1 cellular context compared by ENCODE assay signal in the genomic region with DNA sequence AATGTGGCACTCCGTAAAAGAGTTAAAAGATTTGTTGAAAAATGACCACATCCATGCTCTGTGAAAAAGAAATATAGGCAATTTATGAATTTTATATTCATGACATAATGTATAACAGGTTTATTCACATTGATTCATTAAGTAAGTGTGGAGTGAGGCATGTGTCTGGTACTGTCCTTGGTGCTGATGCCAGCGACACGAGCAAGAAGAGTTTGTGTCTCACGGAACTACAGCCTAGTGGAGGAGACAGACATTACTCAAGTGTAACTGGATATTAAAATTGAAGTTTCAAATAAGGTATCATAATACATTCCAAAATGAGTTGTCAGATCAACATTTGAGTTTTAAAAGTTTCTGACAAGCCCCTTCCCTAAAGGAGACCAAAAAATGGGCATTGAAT.
TF ChIP-seq lines count a peak whose summit lies in the region.

No MANE protein-coding gene starts in this region.

TF ChIP-seq in HepG2, 621 proteins besides CTCF, POLR2A, EP300 and RAD21 (continued from another document and continues in another):
- TF ChIP-seq PRPF4 (IDR thresholded peaks at IDR 0.05; ENCODE audit: low read depth, low read length, poor library complexity, severe bottlenecking) (no peak), HES4 (CRISPR knock-in tag; IDR thresholded peaks at IDR 0.05; ENCODE audit: borderline replicate concordance) (no peak), ZFYVE20 (CRISPR knock-in tag; IDR thresholded peaks at IDR 0.05; ENCODE audit: borderline replicate concordance, low read depth) (no peak), NFKB2 (CRISPR knock-in tag; IDR thresholded peaks at IDR 0.05; ENCODE audit: borderline replicate concordance) (no peak), ZNF773 (CRISPR knock-in tag; IDR thresholded peaks at IDR 0.05; ENCODE audit: borderline replicate concordance) (0 out of 2 replicates have a peak, but pooled peaks have one; percentile 55), SRY (CRISPR knock-in tag; IDR thresholded peaks at IDR 0.05) (no peak), RFX5 (IDR thresholded peaks at IDR 0.05; ENCODE audit: low read depth, low read length) (no peak), ZNF772 (CRISPR knock-in tag; IDR thresholded peaks at IDR 0.05) (no peak), MAFF (IDR thresholded peaks at IDR 0.05; ENCODE audit: low read depth, low read length) (no peak), ZSCAN29 (CRISPR knock-in tag; conservative IDR thresholded peaks at IDR 0.05) (no peak), SRF (IDR thresholded peaks at IDR 0.05; ENCODE audit: low read depth, low read length) (no peak), TBL1XR1 (IDR thresholded peaks at IDR 0.05; ENCODE audit: borderline replicate concordance, low read length, partially characterized antibody) (no peak), KAT7 (CRISPR knock-in tag; IDR thresholded peaks at IDR 0.05; ENCODE audit: borderline replicate concordance) (no peak), ZNF839 (CRISPR knock-in tag; IDR thresholded peaks at IDR 0.05; ENCODE audit: borderline replicate concordance) (no peak), ATF7 (IDR thresholded peaks at IDR 0.05) (no peak), ATF7 (CRISPR knock-in tag; IDR thresholded peaks at IDR 0.05) (no peak), CAMTA2 (CRISPR knock-in tag; IDR thresholded peaks at IDR 0.05; ENCODE audit: borderline replicate concordance) (no peak), ZNF121 (CRISPR knock-in tag; IDR thresholded peaks at IDR 0.05) (no peak), ZNF34 (CRISPR knock-in tag; IDR thresholded peaks at IDR 0.05; ENCODE audit: borderline replicate concordance) (no peak), ZKSCAN1 (IDR thresholded peaks at IDR 0.05; ENCODE audit: low read length) (no peak), ZNF83 (CRISPR knock-in tag; IDR thresholded peaks at IDR 0.05; ENCODE audit: borderline replicate concordance) (no peak), ZMAT3 (CRISPR knock-in tag; conservative IDR thresholded peaks at IDR 0.05) (no peak), ZNF713 (CRISPR knock-in tag; IDR thresholded peaks at IDR 0.05) (no peak), ZNF572 (CRISPR knock-in tag; IDR thresholded peaks at IDR 0.05) (no peak), JUND (CRISPR knock-in tag; IDR thresholded peaks at IDR 0.05) (no peak), SIN3B (IDR thresholded peaks at IDR 0.05; ENCODE audit: low read length) (no peak), NRL (CRISPR knock-in tag; IDR thresholded peaks at IDR 0.05; ENCODE audit: borderline replicate concordance) (no peak), SMAD1 (CRISPR knock-in tag; IDR thresholded peaks at IDR 0.05; ENCODE audit: borderline replicate concordance, low read depth) (no peak), ZFP90 (CRISPR knock-in tag; IDR thresholded peaks at IDR 0.05; ENCODE audit: borderline replicate concordance) (no peak), U2AF1 (optimal IDR thresholded peaks at IDR 0.05; ENCODE audit: low read depth, low read length) (no peak), MEF2D (CRISPR knock-in tag; IDR thresholded peaks at IDR 0.05) (no peak), KDM5B (CRISPR knock-in tag; IDR thresholded peaks at IDR 0.05; ENCODE audit: borderline replicate concordance) (no peak), MTF2 (CRISPR knock-in tag; IDR thresholded peaks at IDR 0.05; ENCODE audit: borderline replicate concordance) (no peak), ZFP37 (CRISPR knock-in tag; IDR thresholded peaks at IDR 0.05; ENCODE audit: borderline replicate concordance) (peak; percentile 65; the same call in 1 of the 2 replicates), GLI4 (CRISPR knock-in tag; IDR thresholded peaks at IDR 0.05; ENCODE audit: borderline replicate concordance) (no peak), KDM3A (CRISPR knock-in tag; IDR thresholded peaks at IDR 0.05; ENCODE audit: low read depth) (no peak), RARA (CRISPR knock-in tag; IDR thresholded peaks at IDR 0.05) (peak; percentile 45; the same call in 1 of the 2 replicates), KMT2A (CRISPR knock-in tag; IDR thresholded peaks at IDR 0.05) (no peak), AHR (CRISPR knock-in tag; IDR thresholded peaks at IDR 0.05) (no peak), ZNF552 (CRISPR knock-in tag; IDR thresholded peaks at IDR 0.05; ENCODE audit: borderline replicate concordance) (no peak), PITX1 (CRISPR knock-in tag; IDR thresholded peaks at IDR 0.05) (no peak), ZKSCAN5 (CRISPR knock-in tag; IDR thresholded peaks at IDR 0.05) (no peak), TMF1 (CRISPR knock-in tag; IDR thresholded peaks at IDR 0.05; ENCODE audit: low read depth) (no peak), ZNF850 (CRISPR knock-in tag; conservative IDR thresholded peaks at IDR 0.05) (no peak), HNRNPUL1 (IDR thresholded peaks at IDR 0.05; ENCODE audit: low read depth, low read length) (no peak), ZNF891 (CRISPR knock-in tag; IDR thresholded peaks at IDR 0.05) (no peak)
- TF ChIP-seq, protein P1, sequence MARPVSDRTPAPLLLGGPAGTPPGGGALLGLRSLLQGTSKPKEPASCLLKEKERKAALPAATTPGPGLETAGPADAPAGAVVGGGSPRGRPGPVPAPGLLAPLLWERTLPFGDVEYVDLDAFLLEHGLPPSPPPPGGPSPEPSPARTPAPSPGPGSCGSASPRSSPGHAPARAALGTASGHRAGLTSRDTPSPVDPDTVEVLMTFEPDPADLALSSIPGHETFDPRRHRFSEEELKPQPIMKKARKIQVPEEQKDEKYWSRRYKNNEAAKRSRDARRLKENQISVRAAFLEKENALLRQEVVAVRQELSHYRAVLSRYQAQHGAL (CRISPR knock-in tag; IDR thresholded peaks at IDR 0.05; ENCODE audit: not compliant biosample characterization): no peak
- TF ChIP-seq, protein P2, sequence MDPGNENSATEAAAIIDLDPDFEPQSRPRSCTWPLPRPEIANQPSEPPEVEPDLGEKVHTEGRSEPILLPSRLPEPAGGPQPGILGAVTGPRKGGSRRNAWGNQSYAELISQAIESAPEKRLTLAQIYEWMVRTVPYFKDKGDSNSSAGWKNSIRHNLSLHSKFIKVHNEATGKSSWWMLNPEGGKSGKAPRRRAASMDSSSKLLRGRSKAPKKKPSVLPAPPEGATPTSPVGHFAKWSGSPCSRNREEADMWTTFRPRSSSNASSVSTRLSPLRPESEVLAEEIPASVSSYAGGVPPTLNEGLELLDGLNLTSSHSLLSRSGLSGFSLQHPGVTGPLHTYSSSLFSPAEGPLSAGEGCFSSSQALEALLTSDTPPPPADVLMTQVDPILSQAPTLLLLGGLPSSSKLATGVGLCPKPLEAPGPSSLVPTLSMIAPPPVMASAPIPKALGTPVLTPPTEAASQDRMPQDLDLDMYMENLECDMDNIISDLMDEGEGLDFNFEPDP (CRISPR knock-in tag; conservative IDR thresholded peaks at IDR 0.05): no peak
- TF ChIP-seq, protein P3, sequence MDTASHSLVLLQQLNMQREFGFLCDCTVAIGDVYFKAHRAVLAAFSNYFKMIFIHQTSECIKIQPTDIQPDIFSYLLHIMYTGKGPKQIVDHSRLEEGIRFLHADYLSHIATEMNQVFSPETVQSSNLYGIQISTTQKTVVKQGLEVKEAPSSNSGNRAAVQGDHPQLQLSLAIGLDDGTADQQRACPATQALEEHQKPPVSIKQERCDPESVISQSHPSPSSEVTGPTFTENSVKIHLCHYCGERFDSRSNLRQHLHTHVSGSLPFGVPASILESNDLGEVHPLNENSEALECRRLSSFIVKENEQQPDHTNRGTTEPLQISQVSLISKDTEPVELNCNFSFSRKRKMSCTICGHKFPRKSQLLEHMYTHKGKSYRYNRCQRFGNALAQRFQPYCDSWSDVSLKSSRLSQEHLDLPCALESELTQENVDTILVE (CRISPR knock-in tag; IDR thresholded peaks at IDR 0.05): 0 out of 2 replicates have a peak, but pooled peaks have one; percentile 49
- TF ChIP-seq, protein P4, sequence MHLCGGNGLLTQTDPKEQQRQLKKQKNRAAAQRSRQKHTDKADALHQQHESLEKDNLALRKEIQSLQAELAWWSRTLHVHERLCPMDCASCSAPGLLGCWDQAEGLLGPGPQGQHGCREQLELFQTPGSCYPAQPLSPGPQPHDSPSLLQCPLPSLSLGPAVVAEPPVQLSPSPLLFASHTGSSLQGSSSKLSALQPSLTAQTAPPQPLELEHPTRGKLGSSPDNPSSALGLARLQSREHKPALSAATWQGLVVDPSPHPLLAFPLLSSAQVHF (CRISPR knock-in tag; IDR thresholded peaks at IDR 0.05): no peak
- TF ChIP-seq, protein P5, sequence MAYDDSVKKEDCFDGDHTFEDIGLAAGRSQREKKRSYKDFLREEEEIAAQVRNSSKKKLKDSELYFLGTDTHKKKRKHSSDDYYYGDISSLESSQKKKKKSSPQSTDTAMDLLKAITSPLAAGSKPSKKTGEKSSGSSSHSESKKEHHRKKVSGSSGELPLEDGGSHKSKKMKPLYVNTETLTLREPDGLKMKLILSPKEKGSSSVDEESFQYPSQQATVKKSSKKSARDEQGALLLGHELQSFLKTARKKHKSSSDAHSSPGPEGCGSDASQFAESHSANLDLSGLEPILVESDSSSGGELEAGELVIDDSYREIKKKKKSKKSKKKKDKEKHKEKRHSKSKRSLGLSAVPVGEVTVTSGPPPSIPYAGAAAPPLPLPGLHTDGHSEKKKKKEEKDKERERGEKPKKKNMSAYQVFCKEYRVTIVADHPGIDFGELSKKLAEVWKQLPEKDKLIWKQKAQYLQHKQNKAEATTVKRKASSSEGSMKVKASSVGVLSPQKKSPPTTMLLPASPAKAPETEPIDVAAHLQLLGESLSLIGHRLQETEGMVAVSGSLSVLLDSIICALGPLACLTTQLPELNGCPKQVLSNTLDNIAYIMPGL (CRISPR knock-in tag; IDR thresholded peaks at IDR 0.05; ENCODE audit: borderline replicate concordance in 1 of 2, low read depth in 1 of 2): no peak
- TF ChIP-seq, protein P6, sequence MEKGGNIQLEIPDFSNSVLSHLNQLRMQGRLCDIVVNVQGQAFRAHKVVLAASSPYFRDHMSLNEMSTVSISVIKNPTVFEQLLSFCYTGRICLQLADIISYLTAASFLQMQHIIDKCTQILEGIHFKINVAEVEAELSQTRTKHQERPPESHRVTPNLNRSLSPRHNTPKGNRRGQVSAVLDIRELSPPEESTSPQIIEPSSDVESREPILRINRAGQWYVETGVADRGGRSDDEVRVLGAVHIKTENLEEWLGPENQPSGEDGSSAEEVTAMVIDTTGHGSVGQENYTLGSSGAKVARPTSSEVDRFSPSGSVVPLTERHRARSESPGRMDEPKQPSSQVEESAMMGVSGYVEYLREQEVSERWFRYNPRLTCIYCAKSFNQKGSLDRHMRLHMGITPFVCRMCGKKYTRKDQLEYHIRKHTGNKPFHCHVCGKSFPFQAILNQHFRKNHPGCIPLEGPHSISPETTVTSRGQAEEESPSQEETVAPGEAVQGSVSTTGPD (CRISPR knock-in tag; IDR thresholded peaks at IDR 0.05): no peak
- TF ChIP-seq, protein P7, sequence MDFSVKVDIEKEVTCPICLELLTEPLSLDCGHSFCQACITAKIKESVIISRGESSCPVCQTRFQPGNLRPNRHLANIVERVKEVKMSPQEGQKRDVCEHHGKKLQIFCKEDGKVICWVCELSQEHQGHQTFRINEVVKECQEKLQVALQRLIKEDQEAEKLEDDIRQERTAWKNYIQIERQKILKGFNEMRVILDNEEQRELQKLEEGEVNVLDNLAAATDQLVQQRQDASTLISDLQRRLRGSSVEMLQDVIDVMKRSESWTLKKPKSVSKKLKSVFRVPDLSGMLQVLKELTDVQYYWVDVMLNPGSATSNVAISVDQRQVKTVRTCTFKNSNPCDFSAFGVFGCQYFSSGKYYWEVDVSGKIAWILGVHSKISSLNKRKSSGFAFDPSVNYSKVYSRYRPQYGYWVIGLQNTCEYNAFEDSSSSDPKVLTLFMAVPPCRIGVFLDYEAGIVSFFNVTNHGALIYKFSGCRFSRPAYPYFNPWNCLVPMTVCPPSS (IDR thresholded peaks at IDR 0.05): no peak
- TF ChIP-seq, protein P8, sequence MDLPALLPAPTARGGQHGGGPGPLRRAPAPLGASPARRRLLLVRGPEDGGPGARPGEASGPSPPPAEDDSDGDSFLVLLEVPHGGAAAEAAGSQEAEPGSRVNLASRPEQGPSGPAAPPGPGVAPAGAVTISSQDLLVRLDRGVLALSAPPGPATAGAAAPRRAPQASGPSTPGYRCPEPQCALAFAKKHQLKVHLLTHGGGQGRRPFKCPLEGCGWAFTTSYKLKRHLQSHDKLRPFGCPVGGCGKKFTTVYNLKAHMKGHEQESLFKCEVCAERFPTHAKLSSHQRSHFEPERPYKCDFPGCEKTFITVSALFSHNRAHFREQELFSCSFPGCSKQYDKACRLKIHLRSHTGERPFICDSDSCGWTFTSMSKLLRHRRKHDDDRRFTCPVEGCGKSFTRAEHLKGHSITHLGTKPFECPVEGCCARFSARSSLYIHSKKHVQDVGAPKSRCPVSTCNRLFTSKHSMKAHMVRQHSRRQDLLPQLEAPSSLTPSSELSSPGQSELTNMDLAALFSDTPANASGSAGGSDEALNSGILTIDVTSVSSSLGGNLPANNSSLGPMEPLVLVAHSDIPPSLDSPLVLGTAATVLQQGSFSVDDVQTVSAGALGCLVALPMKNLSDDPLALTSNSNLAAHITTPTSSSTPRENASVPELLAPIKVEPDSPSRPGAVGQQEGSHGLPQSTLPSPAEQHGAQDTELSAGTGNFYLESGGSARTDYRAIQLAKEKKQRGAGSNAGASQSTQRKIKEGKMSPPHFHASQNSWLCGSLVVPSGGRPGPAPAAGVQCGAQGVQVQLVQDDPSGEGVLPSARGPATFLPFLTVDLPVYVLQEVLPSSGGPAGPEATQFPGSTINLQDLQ (CRISPR knock-in tag; IDR thresholded peaks at IDR 0.05): no peak
- TF ChIP-seq, protein P9, sequence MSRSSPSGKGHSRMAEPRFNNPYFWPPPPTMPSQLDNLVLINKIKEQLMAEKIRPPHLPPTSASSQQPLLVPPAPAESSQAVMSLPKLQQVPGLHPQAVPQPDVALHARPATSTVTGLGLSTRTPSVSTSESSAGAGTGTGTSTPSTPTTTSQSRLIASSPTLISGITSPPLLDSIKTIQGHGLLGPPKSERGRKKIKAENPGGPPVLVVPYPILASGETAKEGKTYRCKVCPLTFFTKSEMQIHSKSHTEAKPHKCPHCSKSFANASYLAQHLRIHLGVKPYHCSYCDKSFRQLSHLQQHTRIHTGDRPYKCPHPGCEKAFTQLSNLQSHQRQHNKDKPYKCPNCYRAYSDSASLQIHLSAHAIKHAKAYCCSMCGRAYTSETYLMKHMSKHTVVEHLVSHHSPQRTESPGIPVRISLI (CRISPR knock-in tag; IDR thresholded peaks at IDR 0.05; ENCODE audit: borderline replicate concordance): no peak
- TF ChIP-seq, protein P10, sequence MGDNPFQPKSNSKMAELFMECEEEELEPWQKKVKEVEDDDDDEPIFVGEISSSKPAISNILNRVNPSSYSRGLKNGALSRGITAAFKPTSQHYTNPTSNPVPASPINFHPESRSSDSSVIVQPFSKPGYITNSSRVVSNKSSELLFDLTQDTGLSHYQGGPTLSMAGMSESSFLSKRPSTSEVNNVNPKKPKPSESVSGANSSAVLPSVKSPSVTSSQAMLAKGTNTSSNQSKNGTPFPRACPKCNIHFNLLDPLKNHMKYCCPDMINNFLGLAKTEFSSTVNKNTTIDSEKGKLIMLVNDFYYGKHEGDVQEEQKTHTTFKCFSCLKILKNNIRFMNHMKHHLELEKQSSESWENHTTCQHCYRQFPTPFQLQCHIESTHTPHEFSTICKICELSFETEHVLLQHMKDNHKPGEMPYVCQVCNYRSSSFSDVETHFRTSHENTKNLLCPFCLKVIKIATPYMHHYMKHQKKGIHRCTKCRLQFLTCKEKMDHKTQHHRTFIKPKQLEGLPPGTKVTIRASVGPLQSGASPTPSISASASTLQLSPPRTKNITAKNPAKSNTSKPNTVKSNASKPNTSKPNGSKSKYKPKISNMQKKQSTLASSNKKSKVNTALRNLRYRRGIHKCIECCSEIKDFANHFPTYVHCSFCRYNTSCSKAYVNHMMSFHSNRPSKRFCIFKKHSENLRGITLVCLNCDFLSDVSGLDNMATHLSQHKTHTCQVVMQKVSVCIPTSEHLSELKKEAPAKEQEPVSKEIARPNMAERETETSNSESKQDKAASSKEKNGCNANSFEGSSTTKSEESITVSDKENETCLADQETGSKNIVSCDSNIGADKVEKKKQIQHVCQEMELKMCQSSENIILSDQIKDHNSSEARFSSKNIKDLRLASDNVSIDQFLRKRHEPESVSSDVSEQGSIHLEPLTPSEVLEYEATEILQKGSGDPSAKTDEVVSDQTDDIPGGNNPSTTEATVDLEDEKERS (CRISPR knock-in tag; IDR thresholded peaks at IDR 0.05): no peak
